11 cellular contexts compared by ENCODE assay signal in the genomic region with DNA sequence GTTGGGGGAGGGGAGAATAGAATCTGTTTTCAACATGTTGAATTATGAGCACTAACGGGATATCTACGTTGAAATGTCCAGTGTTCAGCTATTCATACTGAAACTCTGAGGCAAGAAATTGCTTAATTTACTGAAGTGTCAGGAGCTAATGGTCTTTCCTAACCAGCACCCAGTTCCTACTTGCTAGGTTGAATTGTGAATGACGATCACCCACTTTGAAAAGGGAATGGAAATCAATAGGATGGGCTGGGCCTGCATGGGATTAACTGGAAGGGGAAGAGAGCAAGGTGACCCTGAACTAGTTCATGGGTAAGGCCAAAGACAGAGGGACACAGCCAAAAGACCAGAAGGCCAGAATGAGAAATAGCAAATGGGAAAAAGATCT. TPM values are rescaled to one million over a fixed set of nuclear protein-coding genes. Genes with fewer than 3 reads are reported as not detected.
DNase-seq lines count a peak whose midpoint lies in the region; ATAC-seq and TF ChIP-seq lines count a peak whose summit lies in the region.
"Had no signal": no experiment of that assay in that cellular context is flagged by ENCODE, and none has a peak within 500 bp of the region (broad histone marks: within the 10 kb centered on the region; RNA-seq: fewer than 3 reads in every experiment).

No MANE protein-coding gene starts in this region.

- peak overlapping the region; percentile 47 to 85 (median 79) for H3K27ac Mint-ChIP-seq in CD4-positive, CD25-positive, alpha-beta regulatory T cell
- peak overlapping the region; percentile 61 for H3K27ac Mint-ChIP-seq in osteocyte (ENCODE audit: unreplicated experiment)
- no peak overlapping the region for H3K27ac Mint-ChIP-seq in activated CD4-positive, alpha-beta T cell treated with anti-CD3 and anti-CD28 coated beads, Interleukin-2, amount 10 ng/mL, durations not matched to agents 7 days and 5 days

- peaks cover 11% of the 10 kb centered on the region for H3K36me3 Mint-ChIP-seq in CD4-positive, CD25-positive, alpha-beta regulatory T cell
- peaks cover 10% of the 10 kb centered on the region for H3K36me3 Mint-ChIP-seq in osteocyte (ENCODE audit: unreplicated experiment)
- H3K36me3 Mint-ChIP-seq in activated CD4-positive, alpha-beta T cell treated with anti-CD3 and anti-CD28 coated beads, Interleukin-2, amount 10 ng/mL, durations not matched to agents 7 days and 5 days (ENCODE audit: low read depth): peaks cover 8% of the 10 kb centered on the region

- H3K9ac ChIP-seq in PC-3 (ENCODE audit: low read length): no peak overlapping the region; the same call in 1 of the 2 replicates

- peaks cover 4 to 36% (median 18%) of the 10 kb centered on the region in 4 donors for H3K4me1 Mint-ChIP-seq in CD4-positive, CD25-positive, alpha-beta regulatory T cell
- peaks cover 60% of the 10 kb centered on the region for H3K4me1 Mint-ChIP-seq in osteocyte (ENCODE audit: unreplicated experiment)
- peaks cover 49% of the 10 kb centered on the region for H3K4me1 Mint-ChIP-seq in activated CD4-positive, alpha-beta T cell treated with anti-CD3 and anti-CD28 coated beads, Interleukin-2, amount 10 ng/mL, durations not matched to agents 7 days and 5 days

- H3K9me3 ChIP-seq in CD4-positive, CD25-positive, alpha-beta regulatory T cell (ENCODE audit: control insufficient read depth in 2 of 2, low read length in 2 of 2): no peaks in the 10 kb centered on the region
- H3K9me3 ChIP-seq in PC-3 (ENCODE audit: low read length): no peaks in the 10 kb centered on the region
- H3K9me3 ChIP-seq in mucosa of descending colon: no peaks in the 10 kb centered on the region

- H3K27ac ChIP-seq in CD4-positive, CD25-positive, alpha-beta regulatory T cell (ENCODE audit: insufficient read depth, low read length, poor library complexity, severe bottlenecking): no peak overlapping the region
- H3K27ac ChIP-seq in PC-3 (ENCODE audit: low read length) (peak overlapping the region; percentile 63), epithelial cell of prostate (peak overlapping the region; percentile 79)

- H3K27me3 Mint-ChIP-seq in CD4-positive, CD25-positive, alpha-beta regulatory T cell: no peaks in the 10 kb centered on the region
- H3K27me3 Mint-ChIP-seq in osteocyte (ENCODE audit: unreplicated experiment): no peaks in the 10 kb centered on the region
- H3K27me3 Mint-ChIP-seq in activated CD4-positive, alpha-beta T cell treated with anti-CD3 and anti-CD28 coated beads, Interleukin-2, amount 10 ng/mL, durations not matched to agents 7 days and 5 days: no peaks in the 10 kb centered on the region

- peak overlapping the region; percentile 32; the same call in 1 of the 2 replicates for H3K4me2 ChIP-seq in PC-3 (ENCODE audit: low read length)

- H3K27me3 ChIP-seq in CD4-positive, CD25-positive, alpha-beta regulatory T cell (ENCODE audit: control insufficient read depth, insufficient read depth, low read length): no peaks in the 10 kb centered on the region
- no peaks in the 10 kb centered on the region for H3K27me3 ChIP-seq in PC-3 (ENCODE audit: low read length)

- TF ChIP-seq CTCF in PC-3 (conservative IDR thresholded peaks at IDR 0.05; ENCODE audit: low read depth, low read length): no peak
- TF ChIP-seq CTCF in osteocyte (IDR thresholded peaks at IDR 0.05): no peak
- TF ChIP-seq CTCF in mucosa of descending colon (IDR thresholded peaks at IDR 0.05): no peak

- H3F3A ChIP-seq in PC-3 (ENCODE audit: low read length, unreplicated experiment): no peaks in the 10 kb centered on the region

- BruUV-seq in PC-3 (replicated peaks; lab: Mats Ljungman, UMichigan): no TSS peak

- POLR2A ChIA-PET in PC-3 (lab: Charles Lee; ENCODE audit: unreplicated experiment): no interaction called here
- POLR2A ChIA-PET in activated CD4-positive, alpha-beta T cell treated with anti-CD3 and anti-CD28 coated beads, Interleukin-2, amount 10 ng/mL, durations not matched to agents 7 days and 5 days (lab: Charles Lee): no interaction called here

- H3K4me3 ChIP-seq in CD4-positive, CD25-positive, alpha-beta regulatory T cell (ENCODE audit: low read depth, low read length): no peak overlapping the region
- H3K4me3 ChIP-seq in PC-3 (ENCODE audit: low read length): no peak overlapping the region
- no peak overlapping the region for H3K4me3 ChIP-seq in mucosa of descending colon

- H3K36me3 ChIP-seq in CD4-positive, CD25-positive, alpha-beta regulatory T cell (ENCODE audit: control insufficient read depth, insufficient read depth, low read length): no peaks in the 10 kb centered on the region
- H3K36me3 ChIP-seq in PC-3 (ENCODE audit: low read depth, low read length): peaks cover 24% of the 10 kb centered on the region; the same call in 1 of the 2 replicates
- H3K36me3 ChIP-seq in mucosa of descending colon (ENCODE audit: low read depth): no peaks in the 10 kb centered on the region

- no peaks in the 10 kb centered on the region for H3K9me2 ChIP-seq in PC-3 (replicated peaks; ENCODE audit: low read length)

- peaks cover 36% of the 10 kb centered on the region for H4K20me1 ChIP-seq in PC-3 (ENCODE audit: low read length)

- H3K79me2 ChIP-seq in PC-3 (ENCODE audit: low read length): peaks cover 98% of the 10 kb centered on the region

- no peak for ATAC-seq in CD4-positive, CD25-positive, alpha-beta regulatory T cell (ENCODE audit: low read depth in 2 of 2)
- ATAC-seq in PC-3 (no peak), mucosa of descending colon (no peak)

- no peak overlapping the region for H3K4me3 Mint-ChIP-seq in CD4-positive, CD25-positive, alpha-beta regulatory T cell
- no peak overlapping the region for H3K4me3 Mint-ChIP-seq in osteocyte (ENCODE audit: unreplicated experiment)
- H3K4me3 Mint-ChIP-seq in activated CD4-positive, alpha-beta T cell treated with anti-CD3 and anti-CD28 coated beads, Interleukin-2, amount 10 ng/mL, durations not matched to agents 7 days and 5 days: no peak overlapping the region

- no peak overlapping the region for H2AFZ ChIP-seq in PC-3 (ENCODE audit: low read length)

- CTCF ChIA-PET in PC-3 (lab: Charles Lee): no interaction called here
- CTCF ChIA-PET in activated CD4-positive, alpha-beta T cell treated with anti-CD3 and anti-CD28 coated beads, Interleukin-2, amount 10 ng/mL, durations not matched to agents 7 days and 5 days (lab: Charles Lee): interaction anchor here (0.6 to 1.0 kb wide), 3 partner anchors 11 to 125 kb away, joined by 3 read pairs; no protein-coding TSS in a partner anchor

- peaks cover 4% of the 10 kb centered on the region for H3K4me1 ChIP-seq in CD4-positive, CD25-positive, alpha-beta regulatory T cell (ENCODE audit: control insufficient read depth, insufficient read depth, low read length, poor library complexity, severe bottlenecking)
- H3K4me1 ChIP-seq in PC-3 (ENCODE audit: insufficient read depth, low read length) (peaks cover 70% of the 10 kb centered on the region), mucosa of descending colon (ENCODE audit: low read depth) (peaks cover 18% of the 10 kb centered on the region)

- no peak for DNase-seq in CD4-positive, CD25-positive, alpha-beta regulatory T cell
- DNase-seq in PC-3: no peak
- no peak for DNase-seq in epithelial cell of prostate (ENCODE audit: low read depth, low spot score)
- DNase-seq in osteocyte (ENCODE audit: extremely low spot score, unreplicated experiment): no peak
- DNase-seq in mucosa of descending colon: no peak
- no peak for DNase-seq in EL
- DNase-seq in globus pallidus (ENCODE audit: low spot score): no peak
- no peak for DNase-seq in activated CD4-positive, alpha-beta T cell treated with anti-CD3 and anti-CD28 coated beads, Interleukin-2, amount 10 ng/mL, durations not matched to agents 7 days and 5 days
- DNase-seq: NCI-H1694 treated with DMSO at 0.1 percent for 48 hours; OCI-M1; stimulated activated naive CD4-positive, alpha-beta T cell treated with Interleukin-2 at 50 U/mL for 16 hours had no signal

- intact Hi-C loops in PC-3 (cut with micrococcal nuclease) (no loop called here), mucosa of descending colon (cut with DNase I, micrococcal nuclease) (no loop called here)

- H3K9me3 Mint-ChIP-seq in CD4-positive, CD25-positive, alpha-beta regulatory T cell: no peaks in the 10 kb centered on the region
- H3K9me3 Mint-ChIP-seq in osteocyte (ENCODE audit: unreplicated experiment): no peaks in the 10 kb centered on the region
- H3K9me3 Mint-ChIP-seq in activated CD4-positive, alpha-beta T cell treated with anti-CD3 and anti-CD28 coated beads, Interleukin-2, amount 10 ng/mL, durations not matched to agents 7 days and 5 days: peaks cover 2% of the 10 kb centered on the region

RNA-seq across cellular contexts. Expression of a gene that starts 51.3 kb away (rescaled TPM):
- total RNA-seq in CD4-positive, CD25-positive, alpha-beta regulatory T cell: 17.5 TPM
- 1 to 10 TPM in 1 of 4 donors, under 1 TPM in 3; 0.44 to 1.3 (median 0.68) TPM for polyA plus RNA-seq in CD4-positive, CD25-positive, alpha-beta regulatory T cell
- 38.1 and 46.0 TPM in 2 replicates for total RNA-seq in PC-3 (2014; rRNA removed)
- 90.8 and 96.9 TPM in 2 replicates for total RNA-seq in osteocyte
- total RNA-seq in mucosa of descending colon: 10 to 100 TPM; 29.9 to 63.6 (median 39.9) TPM
- 10 to 100 TPM; 22.5 to 27.5 TPM for total RNA-seq in activated CD4-positive, alpha-beta T cell treated with anti-CD3 and anti-CD28 coated beads, Interleukin-2, amount 10 ng/mL, durations not matched to agents 7 days and 5 days
